Comparison of ENCODE assay signal across 13 cellular contexts in the genomic region with DNA sequence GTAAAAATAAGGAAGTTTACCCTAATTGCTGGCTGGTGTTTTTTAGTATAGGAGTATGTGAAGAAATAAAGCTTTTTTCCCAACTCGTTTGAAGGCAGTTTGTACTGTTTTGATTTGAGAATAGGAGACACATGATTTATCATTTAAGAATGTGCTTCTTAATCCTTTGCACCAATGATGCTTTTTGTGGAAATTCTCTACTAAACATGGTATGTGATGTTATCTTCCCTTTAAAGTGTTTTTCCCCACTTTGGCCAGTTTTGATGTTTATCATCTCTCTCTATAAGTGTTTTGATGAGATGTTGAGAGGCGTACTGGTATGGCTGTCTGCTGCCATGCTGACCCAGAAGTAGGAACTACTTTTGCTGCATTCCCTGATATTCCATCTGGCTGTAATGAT.
DNase-seq lines count a peak whose midpoint lies in the region; ATAC-seq, FAIRE-seq and TF ChIP-seq lines count a peak whose summit lies in the region.
"Had no signal": no experiment of that assay in that cellular context is flagged by ENCODE, and none has a peak within 500 bp of the region (broad histone marks: within the 10 kb centered on the region; RNA-seq: fewer than 3 reads in every experiment).

No MANE protein-coding gene starts in this region.

- H3K4me3 ChIP-seq in ACC112 (ENCODE audit: low read depth, low read length) (peak overlapping the region; percentile 28; the same call in 1 of the 2 replicates), mammary epithelial cell (replicated peaks in 1 of 3; ENCODE audit: insufficient read depth in 1 of 3, low read depth in 2 of 3, low read length in 3 of 3) (no peak overlapping the region), colonic mucosa (no peak overlapping the region)
- H3K4me3 ChIP-seq: ovary had no signal

- H3K4me2 ChIP-seq in mammary epithelial cell (ENCODE audit: insufficient read depth, low read depth, low read length): peak overlapping the region; percentile 26

- WGBS in mammary epithelial cell (ENCODE audit: low coverage, missing lambda C conversion rate): 56% methylated on average over 2 of the region's 2 CpGs

- H3K27me3 ChIP-seq in ACC112 (ENCODE audit: insufficient read depth, low read length): no peaks in the 10 kb centered on the region
- no peaks in the 10 kb centered on the region for H3K27me3 ChIP-seq in mammary epithelial cell (ENCODE audit: insufficient read depth, low read length)
- H3K27me3 ChIP-seq in colonic mucosa: no peaks in the 10 kb centered on the region
- H3K27me3 ChIP-seq: ovary had no signal

- DNase-seq in HTR-8/SVneo (ENCODE audit: insufficient read length, low spot score): peak; percentile 46
- DNase-seq in mammary epithelial cell: peak; percentile 41
- peak; percentile 53 for DNase-seq in hepatic stellate cell (ENCODE audit: low spot score)
- no peak for DNase-seq in activated CD8-positive, alpha-beta T cell treated with anti-CD3 and anti-CD28 coated beads for 36 hours
- no peak for DNase-seq in GM13977 (ENCODE audit: low spot score)
- no peak for DNase-seq in colonic mucosa
- DNase-seq: activated naive CD4-positive, alpha-beta T cell treated with Interleukin-2 at 50 U/mL for 16 hours; Calu3; ovary had no signal

- no peaks in the 10 kb centered on the region for H3K27me3 Mint-ChIP-seq in activated CD8-positive, alpha-beta T cell treated with anti-CD3 and anti-CD28 coated beads for 36 hours

- peaks cover 2% of the 10 kb centered on the region for H3K36me3 Mint-ChIP-seq in activated CD8-positive, alpha-beta T cell treated with anti-CD3 and anti-CD28 coated beads for 36 hours (ENCODE audit: low read depth)

- no peaks in the 10 kb centered on the region for H3K36me3 ChIP-seq in ACC112 (ENCODE audit: insufficient read depth, low read length)
- H3K36me3 ChIP-seq in mammary epithelial cell (ENCODE audit: insufficient read depth, low read length): no peaks in the 10 kb centered on the region
- H3K36me3 ChIP-seq in colonic mucosa: no peaks in the 10 kb centered on the region
- H3K36me3 ChIP-seq: ovary had no signal

- TF ChIP-seq CTCF in mammary epithelial cell (conservative IDR thresholded peaks at IDR 0.05 in 1 of 2, IDR thresholded peaks at IDR 0.05 in 1 of 2; ENCODE audit: extremely low read depth in 1 of 2, insufficient read depth in 1 of 2, low read depth in 1 of 2, low read length in 2 of 2) (no peak), GM13977 (IDR thresholded peaks at IDR 0.05; ENCODE audit: extremely low read depth, insufficient read depth, missing control alignments) (no peak), colonic mucosa (IDR thresholded peaks at IDR 0.05) (no peak)
- TF ChIP-seq CTCF in activated CD8-positive, alpha-beta T cell treated with anti-CD3 and anti-CD28 coated beads for 36 hours (IDR thresholded peaks at IDR 0.05): no peak

- H2AFZ ChIP-seq in ACC112 (ENCODE audit: low read length, unreplicated experiment) (peak overlapping the region; percentile 24), mammary epithelial cell (ENCODE audit: low read depth, low read length) (peak overlapping the region; percentile 31)

- intact Hi-C loops in mammary epithelial cell (cut with micrococcal nuclease): no loop called here
- intact Hi-C loops in activated CD8-positive, alpha-beta T cell treated with anti-CD3 and anti-CD28 coated beads for 36 hours (cut with micrococcal nuclease): no loop called here
- intact Hi-C loops in colonic mucosa (cut with DNase I): no loop called here

- dilution Hi-C loops in mammary epithelial cell (cut with HindIII; ENCODE audit: low sequenced_read_pairs): no loop called here

- in situ Hi-C loops in mammary epithelial cell (cut with MboI; ENCODE audit: low sequenced_read_pairs in 2 of 2): no loop called here
- in situ Hi-C loops in GM13977 (cut with MboI; ENCODE audit: low pct_unique_long_range_greater_than_20kb, low sequenced_read_pairs, unreplicated experiment): no loop called here

- H4K20me1 ChIP-seq in mammary epithelial cell (ENCODE audit: insufficient read depth, low read length): no peaks in the 10 kb centered on the region

- no peaks in the 10 kb centered on the region for H3K9me3 Mint-ChIP-seq in activated CD8-positive, alpha-beta T cell treated with anti-CD3 and anti-CD28 coated beads for 36 hours

- H3K9ac ChIP-seq in mammary epithelial cell (ENCODE audit: insufficient read depth, low read length) (no peak overlapping the region), colonic mucosa (ENCODE audit: low read depth in 2 of 2, low read length in 2 of 2) (no peak overlapping the region)

- H3K4me1 ChIP-seq in ACC112 (ENCODE audit: control insufficient read depth, insufficient read depth, low read length, unreplicated experiment): peaks cover 42% of the 10 kb centered on the region
- H3K4me1 ChIP-seq in mammary epithelial cell (ENCODE audit: insufficient read depth, low read length): peaks cover 36% of the 10 kb centered on the region
- no peaks in the 10 kb centered on the region for H3K4me1 ChIP-seq in colonic mucosa

- H3K79me2 ChIP-seq in ACC112 (ENCODE audit: control insufficient read depth, insufficient read depth, low read length, unreplicated experiment) (no peaks in the 10 kb centered on the region), mammary epithelial cell (ENCODE audit: insufficient read depth, low read length) (no peaks in the 10 kb centered on the region)

- no peak overlapping the region for H3K4me3 Mint-ChIP-seq in activated CD8-positive, alpha-beta T cell treated with anti-CD3 and anti-CD28 coated beads for 36 hours

- H3K4me1 Mint-ChIP-seq in activated CD8-positive, alpha-beta T cell treated with anti-CD3 and anti-CD28 coated beads for 36 hours (ENCODE audit: low read depth): no peaks in the 10 kb centered on the region

- H3K27ac Mint-ChIP-seq in activated CD8-positive, alpha-beta T cell treated with anti-CD3 and anti-CD28 coated beads for 36 hours: no peak overlapping the region

- POLR2A ChIA-PET in activated CD8-positive, alpha-beta T cell treated with anti-CD3 and anti-CD28 coated beads for 36 hours (lab: Charles Lee): interaction anchor here (0.6 kb wide), 1 partner anchor 972 kb away, joined by 5 read pairs; no protein-coding TSS in a partner anchor

- no peak for FAIRE-seq in HTR-8/SVneo (lab: Jason Lieb, UNC)
- FAIRE-seq: frontal cortex had no signal

- CTCF ChIA-PET in mammary epithelial cell (lab: Charles Lee; ENCODE audit: low non-redundant PET): interaction anchor here (0.6 kb wide), 1 partner anchor 20 kb away, joined by 4 read pairs; no protein-coding TSS in a partner anchor
- CTCF ChIA-PET in activated CD8-positive, alpha-beta T cell treated with anti-CD3 and anti-CD28 coated beads for 36 hours (lab: Charles Lee): interaction anchor here (2.3 kb wide), 1 partner anchor 13 kb away, joined by 6 read pairs; no protein-coding TSS in a partner anchor

- no TSS peak for BruUV-seq in mammary epithelial cell (replicated peaks; lab: Mats Ljungman, UMichigan)

- ATAC-seq in activated CD8-positive, alpha-beta T cell treated with anti-CD3 and anti-CD28 coated beads for 36 hours: no peak
- ATAC-seq in GM21529 (IDR thresholded peaks at IDR 0.05; ENCODE audit: unreplicated experiment): no peak

- H3K9me3 ChIP-seq in mammary epithelial cell (replicated peaks; ENCODE audit: insufficient read depth, low read length) (no peaks in the 10 kb centered on the region), colonic mucosa (no peaks in the 10 kb centered on the region)
- H3K9me3 ChIP-seq: ovary had no signal

- H3K27ac ChIP-seq in ACC112 (ENCODE audit: low read depth, low read length): peak overlapping the region; percentile 100
- peak overlapping the region; percentile 67 for H3K27ac ChIP-seq in mammary epithelial cell (ENCODE audit: insufficient read depth, low read depth, low read length)
- no peak overlapping the region for H3K27ac ChIP-seq in colonic mucosa
- H3K27ac ChIP-seq: ovary, VCaP had no signal

Comparison
In these comparisons a context has a peak if more than half of its experiments do, and no peak if none do; other contexts are left out.
1. DNase-seq: peak in HTR-8/SVneo (single experiment), mammary epithelial cell (single experiment) and hepatic stellate cell (single experiment); none in activated CD8-positive, alpha-beta T cell treated with anti-CD3 and anti-CD28 coated beads for 36 hours (single experiment), GM13977 (single experiment) and colonic mucosa (single experiment).